Comparison of ENCODE assay signal across 13 cellular contexts in the genomic region with DNA sequence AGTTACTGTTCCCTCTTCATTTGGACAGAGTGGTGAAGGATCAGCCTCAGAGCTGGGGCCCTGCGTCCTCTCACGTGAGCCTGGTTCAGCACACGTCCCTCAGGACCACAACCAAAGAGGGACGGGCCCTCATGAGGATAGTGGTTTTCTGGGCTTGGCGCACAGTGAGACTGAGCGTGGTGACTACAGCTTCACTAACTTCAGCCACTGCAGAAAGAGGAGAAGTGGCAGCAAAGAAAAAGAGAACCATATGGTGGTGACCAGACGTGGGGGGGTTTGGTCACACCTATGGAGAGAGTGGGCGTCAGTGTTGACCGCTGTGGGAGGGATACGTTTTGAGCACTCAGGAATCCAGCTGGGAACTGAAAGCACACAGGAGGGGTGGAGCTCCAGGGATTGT. TPM values are rescaled to one million over a fixed set of nuclear protein-coding genes. Genes with fewer than 3 reads are reported as not detected.
DNase-seq lines count a peak whose midpoint lies in the region; ATAC-seq, FAIRE-seq and TF ChIP-seq lines count a peak whose summit lies in the region.
"Had no signal": no experiment of that assay in that cellular context is flagged by ENCODE, and none has a peak within 500 bp of the region (broad histone marks: within the 10 kb centered on the region; RNA-seq: fewer than 3 reads in every experiment).

No MANE protein-coding gene starts in this region.

- H3K9me3 Mint-ChIP-seq in activated T-helper 17 cell treated with anti-CD3 and anti-CD28 coated beads, Interleukin-2, amount 50 U/mL, for 72 hours: no peaks in the 10 kb centered on the region
- peaks cover 6% of the 10 kb centered on the region for H3K9me3 Mint-ChIP-seq in activated naive CD4-positive, alpha-beta T cell treated with anti-CD3 and anti-CD28 coated beads, Interleukin-2, amount 10 ng/mL, durations not matched to agents 7 days and 5 days
- H3K9me3 Mint-ChIP-seq: CD4-positive, alpha-beta T cell had no signal

- no peak overlapping the region for H3K27ac Mint-ChIP-seq in activated T-helper 17 cell treated with anti-CD3 and anti-CD28 coated beads, Interleukin-2, amount 50 U/mL, for 72 hours
- no peak overlapping the region for H3K27ac Mint-ChIP-seq in activated naive CD4-positive, alpha-beta T cell treated with anti-CD3 and anti-CD28 coated beads, Interleukin-2, amount 10 ng/mL, durations not matched to agents 7 days and 5 days

- DNase-seq in inferior parietal cortex (ENCODE audit: extremely low spot score) (peak; percentile 61), H54 (ENCODE audit: insufficient read length, low spot score) (no peak)
- no peak for DNase-seq in activated naive CD4-positive, alpha-beta T cell treated with anti-CD3 and anti-CD28 coated beads, Interleukin-2, amount 10 ng/mL, durations not matched to agents 7 days and 5 days
- DNase-seq: activated T-cell treated with anti-CD3 and anti-CD28 coated beads for 4 hours; CD4-positive, alpha-beta T cell; foreskin melanocyte; left ventricle myocardium inferior; NCI-H526 had no signal

- H3K4me1 Mint-ChIP-seq in activated T-helper 17 cell treated with anti-CD3 and anti-CD28 coated beads, Interleukin-2, amount 50 U/mL, for 72 hours: peaks cover 35% of the 10 kb centered on the region
- H3K4me1 Mint-ChIP-seq in activated naive CD4-positive, alpha-beta T cell treated with anti-CD3 and anti-CD28 coated beads, Interleukin-2, amount 10 ng/mL, durations not matched to agents 7 days and 5 days: peaks cover 65% of the 10 kb centered on the region

- no peak for FAIRE-seq in H54 (lab: Jason Lieb, UNC)

- no peak for TF ChIP-seq POLR2A in H54 (IDR thresholded peaks at IDR 0.05; ENCODE audit: low read depth, low read length)

- no peak overlapping the region for H3K4me3 Mint-ChIP-seq in activated T-helper 17 cell treated with anti-CD3 and anti-CD28 coated beads, Interleukin-2, amount 50 U/mL, for 72 hours
- H3K4me3 Mint-ChIP-seq in activated naive CD4-positive, alpha-beta T cell treated with anti-CD3 and anti-CD28 coated beads, Interleukin-2, amount 10 ng/mL, durations not matched to agents 7 days and 5 days: no peak overlapping the region
- H3K4me3 Mint-ChIP-seq: CD4-positive, alpha-beta T cell had no signal

- peaks cover 12% of the 10 kb centered on the region for H3K36me3 Mint-ChIP-seq in activated T-helper 17 cell treated with anti-CD3 and anti-CD28 coated beads, Interleukin-2, amount 50 U/mL, for 72 hours (ENCODE audit: low read depth)
- H3K36me3 Mint-ChIP-seq in activated naive CD4-positive, alpha-beta T cell treated with anti-CD3 and anti-CD28 coated beads, Interleukin-2, amount 10 ng/mL, durations not matched to agents 7 days and 5 days: peaks cover 20% of the 10 kb centered on the region

- ATAC-seq in GM18517 (IDR thresholded peaks at IDR 0.05; ENCODE audit: unreplicated experiment) (peak; percentile 31), GM21576 (IDR thresholded peaks at IDR 0.05; ENCODE audit: unreplicated experiment) (peak; percentile 48), HG03108 (IDR thresholded peaks at IDR 0.05; ENCODE audit: unreplicated experiment) (peak; percentile 49), esophagus mucosa (no peak)
- ATAC-seq in activated T-helper 17 cell treated with anti-CD3 and anti-CD28 coated beads, Interleukin-2, amount 50 U/mL, for 72 hours (replicated peaks): no peak

- CTCF ChIA-PET in activated naive CD4-positive, alpha-beta T cell treated with anti-CD3 and anti-CD28 coated beads, Interleukin-2, amount 10 ng/mL, durations not matched to agents 7 days and 5 days (lab: Charles Lee): interaction anchor here (0.8 to 1.5 kb wide), 2 partner anchors 90 to 118 kb away, joined by 3 read pairs; no protein-coding TSS in a partner anchor

- no peaks in the 10 kb centered on the region for H3K27me3 Mint-ChIP-seq in activated T-helper 17 cell treated with anti-CD3 and anti-CD28 coated beads, Interleukin-2, amount 50 U/mL, for 72 hours
- H3K27me3 Mint-ChIP-seq in activated naive CD4-positive, alpha-beta T cell treated with anti-CD3 and anti-CD28 coated beads, Interleukin-2, amount 10 ng/mL, durations not matched to agents 7 days and 5 days: peaks cover 4% of the 10 kb centered on the region
- H3K27me3 Mint-ChIP-seq: CD4-positive, alpha-beta T cell had no signal

RNA-seq across cellular contexts. Expression of a gene that starts 21.8 kb away (rescaled TPM):
- total RNA-seq in activated T-helper 17 cell treated with anti-CD3 and anti-CD28 coated beads, Interleukin-2, amount 50 U/mL, for 72 hours: 1 to 10 TPM; 3.6 to 7.5 TPM
- 0.60 TPM for total RNA-seq in esophagus mucosa
- total RNA-seq: left ventricle myocardium inferior had no signal

Comparison
In these comparisons a context has a peak if more than half of its experiments do, and no peak if none do; other contexts are left out.
1. ATAC-seq: peak in GM18517 (single experiment), GM21576 (single experiment) and HG03108 (single experiment); none in activated T-helper 17 cell treated with anti-CD3 and anti-CD28 coated beads, Interleukin-2, amount 50 U/mL, for 72 hours (single experiment) and esophagus mucosa (single experiment).